In genomic region chr19:47511681-47512080, GRCh38 we compare ENCODE assay signal across 10 cellular contexts. TPM values are rescaled to one million over a fixed set of nuclear protein-coding genes. Genes with fewer than 3 reads are reported as not detected.
A peak's percentile ranks its signal among the peaks of the same experiment; 100 is the strongest.
DNase-seq lines count a peak whose midpoint lies in the region; ATAC-seq, FAIRE-seq and TF ChIP-seq lines count a peak whose summit lies in the region.
"Had no signal": no experiment of that assay in that cellular context is flagged by ENCODE, and none has a peak within 500 bp of the region (broad histone marks: within the 10 kb centered on the region; RNA-seq: fewer than 3 reads in every experiment).

No MANE protein-coding gene starts in this region.

- peak overlapping the region; percentile 49 to 98 for H3K4me3 ChIP-seq in mucosa of rectum (ENCODE audit: low read length in 2 of 2)
- peak overlapping the region in 2 of 4 donors; percentile 68 to 81 for H3K4me3 ChIP-seq in upper lobe of left lung

- H3K27me3 Mint-ChIP-seq in activated naive CD8-positive, alpha-beta T cell = no peaks in the 10 kb centered on the region
- H3K27me3 Mint-ChIP-seq in activated naive CD8-positive, alpha-beta T cell treated with anti-CD3 and anti-CD28 coated beads, Interleukin-2, amount 50 U/mL, for 24 hours = no peaks in the 10 kb centered on the region
- H3K27me3 Mint-ChIP-seq in central memory CD8-positive, alpha-beta T cell = no peaks in the 10 kb centered on the region

- DNase-seq in activated naive CD8-positive, alpha-beta T cell treated with anti-CD3 and anti-CD28 coated beads, Interleukin-2, amount 50 U/mL, for 24 hours = no peak
- DNase-seq in central memory CD8-positive, alpha-beta T cell (ENCODE audit: low spot score in 2 of 2) = no peak
- DNase-seq in upper lobe of left lung (no peak), HPDE6-E6E7 (ENCODE audit: extremely low spot score) (no peak), H54 (ENCODE audit: insufficient read length, low spot score) (no peak), A172 (ENCODE audit: low spot score) (no peak)

- peaks cover 0 to 8% of the 10 kb centered on the region in 2 donors for H3K36me3 ChIP-seq in mucosa of rectum (ENCODE audit: control insufficient read depth in 2 of 2, insufficient read depth in 2 of 2, low read length in 2 of 2)
- peaks cover 0 to 11% (median under 1%) of the 10 kb centered on the region in 4 donors for H3K36me3 ChIP-seq in upper lobe of left lung

- H3K9me3 ChIP-seq in mucosa of rectum (ENCODE audit: control insufficient read depth in 2 of 2, low read length in 2 of 2) (no peaks in the 10 kb centered on the region), upper lobe of left lung (no peaks in the 10 kb centered on the region)

- no peak for TF ChIP-seq EP300 in upper lobe of left lung (IDR thresholded peaks at IDR 0.05)

- TF ChIP-seq CTCF in upper lobe of left lung (IDR thresholded peaks at IDR 0.05) = no peak

- H3K27ac ChIP-seq in mucosa of rectum (ENCODE audit: low read depth in 2 of 2, low read length in 2 of 2) = peak overlapping the region; percentile 89 to 92
- H3K27ac ChIP-seq in upper lobe of left lung = peak overlapping the region; percentile 67 to 99 (median 98)

- FAIRE-seq in H54 (lab: Jason Lieb, UNC) = no peak
- FAIRE-seq: endothelial cell of umbilical vein, TTC549 had no signal

- peaks cover 35 to 47% of the 10 kb centered on the region in 2 donors for H3K4me1 ChIP-seq in mucosa of rectum (ENCODE audit: control insufficient read depth in 2 of 2, insufficient read depth in 2 of 2, low read length in 2 of 2)
- H3K4me1 ChIP-seq in upper lobe of left lung = peaks cover 72 to 79% (median 77%) of the 10 kb centered on the region in 4 donors

- TF ChIP-seq POLR2A in upper lobe of left lung (IDR thresholded peaks at IDR 0.05) (no peak), H54 (IDR thresholded peaks at IDR 0.05; ENCODE audit: low read depth, low read length) (no peak)

- peak overlapping the region; percentile 79 to 100 for H3K9ac ChIP-seq in mucosa of rectum (ENCODE audit: low read depth in 1 of 2, low read length in 2 of 2)

- peak overlapping the region; percentile 97 for H3K4me3 Mint-ChIP-seq in activated naive CD8-positive, alpha-beta T cell
- H3K4me3 Mint-ChIP-seq in activated naive CD8-positive, alpha-beta T cell treated with anti-CD3 and anti-CD28 coated beads, Interleukin-2, amount 50 U/mL, for 24 hours = no peak overlapping the region
- H3K4me3 Mint-ChIP-seq in central memory CD8-positive, alpha-beta T cell = peak overlapping the region; percentile 99

- peaks cover 63% of the 10 kb centered on the region for H3K4me1 Mint-ChIP-seq in activated naive CD8-positive, alpha-beta T cell (ENCODE audit: low read depth)
- H3K4me1 Mint-ChIP-seq in activated naive CD8-positive, alpha-beta T cell treated with anti-CD3 and anti-CD28 coated beads, Interleukin-2, amount 50 U/mL, for 24 hours = peaks cover 57% of the 10 kb centered on the region
- H3K4me1 Mint-ChIP-seq in central memory CD8-positive, alpha-beta T cell = peaks cover 78% of the 10 kb centered on the region

- no peak for ATAC-seq in activated naive CD8-positive, alpha-beta T cell treated with anti-CD3 and anti-CD28 coated beads, Interleukin-2, amount 50 U/mL, for 24 hours
- ATAC-seq in central memory CD8-positive, alpha-beta T cell (replicated peaks; ENCODE audit: extremely low read depth, poor library complexity, severe bottlenecking) = no peak
- no peak for ATAC-seq in upper lobe of left lung (ENCODE audit: low FRiP score in 2 of 2)

- no peaks in the 10 kb centered on the region for H3K27me3 ChIP-seq in mucosa of rectum (ENCODE audit: control insufficient read depth in 2 of 2, insufficient read depth in 2 of 2, low read length in 2 of 2)
- H3K27me3 ChIP-seq in upper lobe of left lung = no peaks in the 10 kb centered on the region

- H3K36me3 Mint-ChIP-seq in activated naive CD8-positive, alpha-beta T cell = no peaks in the 10 kb centered on the region
- peaks cover 5% of the 10 kb centered on the region for H3K36me3 Mint-ChIP-seq in activated naive CD8-positive, alpha-beta T cell treated with anti-CD3 and anti-CD28 coated beads, Interleukin-2, amount 50 U/mL, for 24 hours (ENCODE audit: low read depth)
- H3K36me3 Mint-ChIP-seq in central memory CD8-positive, alpha-beta T cell (ENCODE audit: insufficient read depth) = peaks cover 25% of the 10 kb centered on the region

- peak overlapping the region; percentile 73 for H3K27ac Mint-ChIP-seq in activated naive CD8-positive, alpha-beta T cell
- no peak overlapping the region for H3K27ac Mint-ChIP-seq in activated naive CD8-positive, alpha-beta T cell treated with anti-CD3 and anti-CD28 coated beads, Interleukin-2, amount 50 U/mL, for 24 hours
- H3K27ac Mint-ChIP-seq in central memory CD8-positive, alpha-beta T cell (ENCODE audit: low read depth) = peak overlapping the region; percentile 99

- WGBS in upper lobe of left lung, 2 donors = 72 to 84% methylated on average over 6 to 7 of the region's 7 CpGs

- no peaks in the 10 kb centered on the region for H3K9me3 Mint-ChIP-seq in activated naive CD8-positive, alpha-beta T cell (ENCODE audit: low read depth)
- H3K9me3 Mint-ChIP-seq in activated naive CD8-positive, alpha-beta T cell treated with anti-CD3 and anti-CD28 coated beads, Interleukin-2, amount 50 U/mL, for 24 hours = no peaks in the 10 kb centered on the region
- H3K9me3 Mint-ChIP-seq in central memory CD8-positive, alpha-beta T cell = no peaks in the 10 kb centered on the region

RNA-seq across cellular contexts. Expression of gene NAPA, which starts 3.2 kb away (rescaled TPM):
- total RNA-seq in upper lobe of left lung = 100 to 1,000 TPM; 107 to 183 (median 152) TPM
- 70.1 and 91.7 TPM in 2 replicates for total RNA-seq in A172 (2014; rRNA removed; shearing (Covaris generic))

RNA-seq across cellular contexts. Expression of gene KPTN, which starts 27.7 kb away (rescaled TPM):
- total RNA-seq in upper lobe of left lung = 10 to 100 TPM in 2 of 6 donors, 1 to 10 TPM in 4; 3.5 to 15.8 (median 7.4) TPM
- 3.0 and 4.2 TPM in 2 replicates for total RNA-seq in A172 (2014; rRNA removed; shearing (Covaris generic))

RNA-seq across cellular contexts. Expression of gene SLC8A2, which starts 40.0 kb away (rescaled TPM):
- total RNA-seq in upper lobe of left lung = under 1 TPM in 3 of 6 donors, not detected in 3; 0.11 to 0.64 (median 0.15) TPM
- total RNA-seq in A172 (2014; rRNA removed; shearing (Covaris generic)) = not detected in 2 replicates
- total RNA-seq: endothelial cell of umbilical vein had no signal
